In the genomic region with DNA sequence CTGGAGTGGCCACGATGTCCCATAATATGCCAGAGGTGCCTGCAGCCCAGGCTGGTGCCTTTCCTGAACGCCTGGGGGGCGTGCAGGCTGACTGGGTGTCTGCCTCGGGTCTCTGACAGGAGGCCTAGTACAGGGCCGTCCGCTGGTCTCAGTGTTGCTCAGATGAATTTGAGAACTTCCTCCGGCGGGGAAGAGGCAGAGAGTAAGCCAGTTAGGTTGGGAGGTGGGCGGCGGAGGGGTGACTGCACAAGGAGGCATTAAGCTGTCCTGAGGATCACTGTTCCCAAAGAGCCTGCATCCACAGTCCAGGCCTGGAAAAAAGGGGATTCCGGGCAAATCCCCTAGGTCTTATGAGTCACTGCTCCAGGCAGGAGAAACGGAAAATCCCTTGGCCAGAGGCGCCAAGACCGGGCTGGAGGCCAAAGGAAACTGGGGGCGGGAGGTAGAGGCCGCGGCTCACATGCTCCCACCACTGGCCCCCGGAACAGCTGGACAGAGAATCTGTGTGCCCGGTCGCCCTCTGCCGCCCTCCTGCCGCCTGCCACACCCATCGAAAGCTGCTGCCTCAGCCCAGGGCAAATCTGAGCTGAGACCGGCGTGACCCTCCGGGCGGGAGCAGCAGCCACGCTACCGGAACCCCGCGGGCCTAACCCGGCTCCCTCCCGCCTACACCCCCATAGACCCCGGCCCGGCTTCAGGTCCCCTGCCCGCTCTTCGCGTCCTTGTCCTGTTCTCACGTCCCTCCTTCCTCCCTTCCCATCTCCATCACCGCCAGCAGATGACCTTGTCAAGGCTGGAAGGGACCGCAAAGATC, we compare ENCODE assay signal across 8 cellular contexts. TPM values are rescaled to one million over a fixed set of nuclear protein-coding genes. Genes with fewer than 3 reads are reported as not detected.
A peak's percentile ranks its signal among the peaks of the same experiment; 100 is the strongest.
DNase-seq lines count a peak whose midpoint lies in the region; ATAC-seq and TF ChIP-seq lines count a peak whose summit lies in the region.

No MANE protein-coding gene starts in this region.

- peak overlapping the region; percentile 99 for H2AFZ ChIP-seq in GM23338

- no peaks in the 10 kb centered on the region for H4K20me1 ChIP-seq in GM23338 (replicated peaks; ENCODE audit: insufficient read depth)

- H3K9me3 Mint-ChIP-seq in GM23338: no peaks in the 10 kb centered on the region

- peaks cover 37% of the 10 kb centered on the region for H3K27me3 ChIP-seq in GM23338 (ENCODE audit: insufficient read depth)
- no peaks in the 10 kb centered on the region for H3K27me3 ChIP-seq in colonic mucosa
- H3K27me3 ChIP-seq in layer of hippocampus (ENCODE audit: control insufficient read depth, insufficient read depth, low read length): no peaks in the 10 kb centered on the region

- peaks cover 29% of the 10 kb centered on the region for H3F3A ChIP-seq in GM23338 (replicated peaks; ENCODE audit: low read depth)

- H3K4me3 ChIP-seq in GM23338: peak overlapping the region; percentile 83
- H3K4me3 ChIP-seq in colonic mucosa: peak overlapping the region; percentile 71

- H3K4me3 Mint-ChIP-seq in GM23338: peak overlapping the region; percentile 72

- peak; percentile 7 for ATAC-seq in GM23338
- ATAC-seq in SK-N-SH treated with all-trans-retinoic acid at 6 μM for 48 hours: peak; percentile 69

- no peaks in the 10 kb centered on the region for H3K79me2 ChIP-seq in GM23338 (replicated peaks; ENCODE audit: insufficient read depth)

- peaks cover 16% of the 10 kb centered on the region for H3K4me1 Mint-ChIP-seq in GM23338

- no peaks in the 10 kb centered on the region; the same call in 2 of the 3 replicates for H3K36me3 Mint-ChIP-seq in GM23338 (ENCODE audit: low read depth)

- DNase-seq in AG08396 (ENCODE audit: low spot score) (peak; percentile 91), GM23338 (ENCODE audit: low spot score) (peak; percentile 45), colonic mucosa (peak; percentile 90), smooth muscle cell of the brain vasculature (ENCODE audit: low read depth, low spot score) (peak; percentile 70), OCI-M2 (lab: John Stamatoyannopoulos, UW; ENCODE audit: unreplicated experiment) (no peak), NCI-H2107 (lab: John Stamatoyannopoulos, UW) (no peak)

- H3K4me1 ChIP-seq in GM23338 (ENCODE audit: insufficient read depth) (peaks cover 16% of the 10 kb centered on the region; the same call in 1 of the 2 replicates), colonic mucosa (peaks cover 19% of the 10 kb centered on the region)

- peak overlapping the region; percentile 89 to 93 for H3K9ac ChIP-seq in colonic mucosa (ENCODE audit: low read depth in 2 of 2, low read length in 2 of 2)

- H3K27ac Mint-ChIP-seq in GM23338: no peak overlapping the region

- H3K27ac ChIP-seq in GM23338 (ENCODE audit: low read depth): no peak overlapping the region
- peak overlapping the region; percentile 98 for H3K27ac ChIP-seq in colonic mucosa
- peak overlapping the region; percentile 94 for H3K27ac ChIP-seq in layer of hippocampus (ENCODE audit: low read depth, low read length)

- TF ChIP-seq CTCF in GM23338 (conservative IDR thresholded peaks at IDR 0.05; ENCODE audit: low read depth in 2 of 2) (peak in 1 of 2 experiments; percentile 13; a peak in 1 of 4 replicates), colonic mucosa (IDR thresholded peaks at IDR 0.05) (no peak)

- H3K9me3 ChIP-seq in colonic mucosa: no peaks in the 10 kb centered on the region

- intact Hi-C loops in colonic mucosa (cut with DNase I): no loop called here

- H3K36me3 ChIP-seq in GM23338 (ENCODE audit: insufficient read depth): no peaks in the 10 kb centered on the region
- H3K36me3 ChIP-seq in colonic mucosa: peaks cover 5% of the 10 kb centered on the region

- peaks cover 40% of the 10 kb centered on the region for H3K27me3 Mint-ChIP-seq in GM23338 (ENCODE audit: insufficient read depth, low read depth, poor library complexity)

- no peaks in the 10 kb centered on the region for H3K9me2 ChIP-seq in GM23338 (ENCODE audit: insufficient read depth)

- H3K4me2 ChIP-seq in GM23338: peak overlapping the region; percentile 97

TF ChIP-seq in GM23338, 12 proteins besides CTCF, POLR2A, EP300 and RAD21 (continues in another document):
- TF ChIP-seq, protein P1, sequence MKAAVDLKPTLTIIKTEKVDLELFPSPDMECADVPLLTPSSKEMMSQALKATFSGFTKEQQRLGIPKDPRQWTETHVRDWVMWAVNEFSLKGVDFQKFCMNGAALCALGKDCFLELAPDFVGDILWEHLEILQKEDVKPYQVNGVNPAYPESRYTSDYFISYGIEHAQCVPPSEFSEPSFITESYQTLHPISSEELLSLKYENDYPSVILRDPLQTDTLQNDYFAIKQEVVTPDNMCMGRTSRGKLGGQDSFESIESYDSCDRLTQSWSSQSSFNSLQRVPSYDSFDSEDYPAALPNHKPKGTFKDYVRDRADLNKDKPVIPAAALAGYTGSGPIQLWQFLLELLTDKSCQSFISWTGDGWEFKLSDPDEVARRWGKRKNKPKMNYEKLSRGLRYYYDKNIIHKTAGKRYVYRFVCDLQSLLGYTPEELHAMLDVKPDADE (IDR thresholded peaks at IDR 0.05): no peak
- TF ChIP-seq STAT1 (IDR thresholded peaks at IDR 0.05; ENCODE audit: unreplicated experiment): no peak
- TF ChIP-seq EZH2phosphoT487 (IDR thresholded peaks at IDR 0.05; ENCODE audit: unreplicated experiment): no peak

TF ChIP-seq in SK-N-SH treated with all-trans-retinoic acid at 6 μM for 48 hours, 23 proteins besides CTCF, POLR2A, EP300 and RAD21 (continues in another document):
- TF ChIP-seq, protein P2, sequence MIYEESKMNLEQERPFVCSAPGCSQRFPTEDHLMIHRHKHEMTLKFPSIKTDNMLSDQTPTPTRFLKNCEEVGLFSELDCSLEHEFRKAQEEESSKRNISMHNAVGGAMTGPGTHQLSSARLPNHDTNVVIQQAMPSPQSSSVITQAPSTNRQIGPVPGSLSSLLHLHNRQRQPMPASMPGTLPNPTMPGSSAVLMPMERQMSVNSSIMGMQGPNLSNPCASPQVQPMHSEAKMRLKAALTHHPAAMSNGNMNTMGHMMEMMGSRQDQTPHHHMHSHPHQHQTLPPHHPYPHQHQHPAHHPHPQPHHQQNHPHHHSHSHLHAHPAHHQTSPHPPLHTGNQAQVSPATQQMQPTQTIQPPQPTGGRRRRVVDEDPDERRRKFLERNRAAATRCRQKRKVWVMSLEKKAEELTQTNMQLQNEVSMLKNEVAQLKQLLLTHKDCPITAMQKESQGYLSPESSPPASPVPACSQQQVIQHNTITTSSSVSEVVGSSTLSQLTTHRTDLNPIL (CRISPR knock-in tag; IDR thresholded peaks at IDR 0.05; ENCODE audit: low read depth): no peak
- no peak for TF ChIP-seq GLIS3 (CRISPR knock-in tag; IDR thresholded peaks at IDR 0.05)
- TF ChIP-seq, protein P3, sequence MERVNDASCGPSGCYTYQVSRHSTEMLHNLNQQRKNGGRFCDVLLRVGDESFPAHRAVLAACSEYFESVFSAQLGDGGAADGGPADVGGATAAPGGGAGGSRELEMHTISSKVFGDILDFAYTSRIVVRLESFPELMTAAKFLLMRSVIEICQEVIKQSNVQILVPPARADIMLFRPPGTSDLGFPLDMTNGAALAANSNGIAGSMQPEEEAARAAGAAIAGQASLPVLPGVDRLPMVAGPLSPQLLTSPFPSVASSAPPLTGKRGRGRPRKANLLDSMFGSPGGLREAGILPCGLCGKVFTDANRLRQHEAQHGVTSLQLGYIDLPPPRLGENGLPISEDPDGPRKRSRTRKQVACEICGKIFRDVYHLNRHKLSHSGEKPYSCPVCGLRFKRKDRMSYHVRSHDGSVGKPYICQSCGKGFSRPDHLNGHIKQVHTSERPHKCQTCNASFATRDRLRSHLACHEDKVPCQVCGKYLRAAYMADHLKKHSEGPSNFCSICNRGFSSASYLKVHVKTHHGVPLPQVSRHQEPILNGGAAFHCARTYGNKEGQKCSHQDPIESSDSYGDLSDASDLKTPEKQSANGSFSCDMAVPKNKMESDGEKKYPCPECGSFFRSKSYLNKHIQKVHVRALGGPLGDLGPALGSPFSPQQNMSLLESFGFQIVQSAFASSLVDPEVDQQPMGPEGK (CRISPR knock-in tag; IDR thresholded peaks at IDR 0.05; ENCODE audit: borderline replicate concordance): peak; percentile 57; the same call in 1 of the 2 replicates
- no peak for TF ChIP-seq SNAI2 (CRISPR knock-in tag; IDR thresholded peaks at IDR 0.05)
- TF ChIP-seq ISL1 (CRISPR knock-in tag; IDR thresholded peaks at IDR 0.05): no peak
- TF ChIP-seq ZFP3 (CRISPR knock-in tag; IDR thresholded peaks at IDR 0.05): no peak
- TF ChIP-seq TCF4 (CRISPR knock-in tag; IDR thresholded peaks at IDR 0.05; ENCODE audit: borderline replicate concordance): no peak
- TF ChIP-seq RARB (CRISPR knock-in tag; IDR thresholded peaks at IDR 0.05): peak; percentile 56; the same call in 1 of the 2 replicates
- TF ChIP-seq CSDC2 (CRISPR knock-in tag; IDR thresholded peaks at IDR 0.05): no peak

RNA-seq across cellular contexts. Expression of a gene that starts 1.2 kb away (rescaled TPM):
- 9.9 and 12.5 TPM in 2 replicates for total RNA-seq in GM23338 (2014; rRNA removed; shearing (Covaris generic))
- 7.2 TPM in 2 replicates for polyA plus RNA-seq in GM23338 (2016; fragmentation: Nextera tagmentation; extraction: Ambion mirVana)
- total RNA-seq in colonic mucosa: 10 to 100 TPM; 33.7 to 71.5 TPM

RNA-seq across cellular contexts. Expression of a gene that starts 19.6 kb away (rescaled TPM):
- 53.8 and 54.0 TPM in 2 replicates for total RNA-seq in GM23338 (2014; rRNA removed; shearing (Covaris generic))
- polyA plus RNA-seq in GM23338 (2016; fragmentation: Nextera tagmentation; extraction: Ambion mirVana): 13.8 and 15.0 TPM in 2 replicates
- total RNA-seq in colonic mucosa: 10 to 100 TPM; 14.5 to 26.0 TPM

RNA-seq across cellular contexts. Expression of a gene that starts 22.0 kb away (rescaled TPM):
- 34.9 and 36.2 TPM in 2 replicates for total RNA-seq in GM23338 (2014; rRNA removed; shearing (Covaris generic))
- 59.5 and 63.5 TPM in 2 replicates for polyA plus RNA-seq in GM23338 (2016; fragmentation: Nextera tagmentation; extraction: Ambion mirVana)
- total RNA-seq in colonic mucosa: 100 to 1,000 TPM in 1 of 2 donors, 10 to 100 TPM in 1; 69.8 to 102 TPM

RNA-seq across cellular contexts. Expression of a gene that starts 27.5 kb away (rescaled TPM):
- total RNA-seq in GM23338 (2014; rRNA removed; shearing (Covaris generic)): 47.2 and 63.6 TPM in 2 replicates
- polyA plus RNA-seq in GM23338 (2016; fragmentation: Nextera tagmentation; extraction: Ambion mirVana): 86.7 and 90.0 TPM in 2 replicates
- total RNA-seq in colonic mucosa: 100 to 1,000 TPM in 1 of 2 donors, 10 to 100 TPM in 1; 88.6 to 190 TPM

RNA-seq across cellular contexts. Expression of a gene that starts 32.9 kb away (rescaled TPM):
- 3.8 and 5.9 TPM in 2 replicates for total RNA-seq in GM23338 (2014; rRNA removed; shearing (Covaris generic))
- polyA plus RNA-seq in GM23338 (2016; fragmentation: Nextera tagmentation; extraction: Ambion mirVana): 10.5 and 10.8 TPM in 2 replicates
- 10 to 100 TPM; 25.9 to 35.0 TPM for total RNA-seq in colonic mucosa

Comparison
In these comparisons a context has a peak if more than half of its experiments do, and no peak if none do; other contexts are left out.
1. DNase-seq: peak in AG08396 (single experiment), GM23338 (single experiment), colonic mucosa (single experiment) and smooth muscle cell of the brain vasculature (single experiment); none in OCI-M2 (single experiment) and NCI-H2107 (single experiment).